20 cellular contexts compared by ENCODE assay signal in the genomic region with DNA sequence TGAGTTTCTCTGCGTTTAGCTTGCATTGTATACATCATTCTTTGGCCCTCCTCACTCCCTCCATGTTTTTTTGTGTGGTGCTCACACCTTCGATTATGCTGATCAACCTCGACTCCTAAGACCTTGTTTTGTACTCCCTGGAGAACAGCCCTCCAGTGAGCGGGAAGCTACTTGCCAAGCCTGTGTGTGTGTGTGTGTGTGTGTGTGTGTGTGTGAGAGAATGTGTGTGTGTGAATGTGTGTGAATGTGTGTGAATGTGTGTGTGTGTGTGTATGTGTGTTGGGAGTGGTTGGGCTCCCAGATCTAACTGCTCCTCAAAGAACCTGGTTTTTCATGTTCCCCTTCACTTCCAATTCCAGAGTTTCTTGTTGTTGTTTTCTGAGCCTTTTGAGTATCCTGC. TPM values are rescaled to one million over a fixed set of nuclear protein-coding genes. Genes with fewer than 3 reads are reported as not detected.
DNase-seq lines count a peak whose midpoint lies in the region; FAIRE-seq and TF ChIP-seq lines count a peak whose summit lies in the region.
"Had no signal": no experiment of that assay in that cellular context is flagged by ENCODE, and none has a peak within 500 bp of the region (broad histone marks: within the 10 kb centered on the region; RNA-seq: fewer than 3 reads in every experiment).

No MANE protein-coding gene starts in this region.

- no peaks in the 10 kb centered on the region for H3K9me3 ChIP-seq in endothelial cell of umbilical vein (replicated peaks; ENCODE audit: control insufficient read depth, insufficient read depth, low read length)

- H3K4me3 ChIP-seq in endothelial cell of umbilical vein (replicated peaks in 1 of 3; ENCODE audit: insufficient read depth in 1 of 3, low read depth in 1 of 3, low read length in 3 of 3), result no peak overlapping the region

- no TSS peak for BruUV-seq in endothelial cell of umbilical vein (replicated peaks; lab: Mats Ljungman, UMichigan)

- no peak for TF ChIP-seq CTCF in endothelial cell of umbilical vein (IDR thresholded peaks at IDR 0.05; ENCODE audit: extremely low read depth in 1 of 2, insufficient read depth in 1 of 2, low read depth in 1 of 2, low read length in 2 of 2)

- no peaks in the 10 kb centered on the region for H4K20me1 ChIP-seq in endothelial cell of umbilical vein (replicated peaks; ENCODE audit: control insufficient read depth, extremely low read depth, insufficient read depth, low read length)

- CTCF ChIA-PET in endothelial cell of umbilical vein (lab: Charles Lee), result interaction anchor here (1.3 to 3.4 kb wide), 3 partner anchors 14 to 39 kb away, joined by 4 to 13 read pairs (median 6); no protein-coding TSS in a partner anchor

- no peak for TF ChIP-seq POLR2A in endothelial cell of umbilical vein (IDR thresholded peaks at IDR 0.05; ENCODE audit: low read depth, low read length)

- DNase-seq in NCI-H2227 (lab: John Stamatoyannopoulos, UW; ENCODE audit: unreplicated experiment) (peak; percentile 6), NCI-H2227 treated with DMSO at 0.1 percent for 48 hours (lab: John Stamatoyannopoulos, UW) (no peak), HTR-8/SVneo (ENCODE audit: insufficient read length, low spot score) (no peak), endothelial cell of umbilical vein (ENCODE audit: low read depth, low spot score) (no peak), HUDEP-2 (lab: John Stamatoyannopoulos, UW; ENCODE audit: unreplicated experiment in 76 of 76) (no peak), NCI-H1417 treated with DMSO at 0.1 percent for 48 hours (lab: John Stamatoyannopoulos, UW) (no peak)
- no peak for DNase-seq in stimulated activated CD4-positive, alpha-beta T cell treated with anti-CD3 and anti-CD28 coated beads, Interleukin-4, amount 100 ng/mL, for 24 hours
- DNase-seq: CD4-positive, CD25-positive, alpha-beta regulatory T cell; DMS153; DMS79 treated with DMSO at 0.1 percent for 48 hours; EL; HCEC 1CT; IMR-90; KG1 had no signal

- FAIRE-seq in HTR-8/SVneo (lab: Jason Lieb, UNC) (peak; percentile 65), endothelial cell of umbilical vein (lab: Jason Lieb, UNC) (peak; percentile 64)
- FAIRE-seq: D721Med, G401.6, GM12891, GM19239, H1 had no signal

- dilution Hi-C loops in endothelial cell of umbilical vein (cut with MboI; ENCODE audit: extremely low pct_ligation_motif_present, low sequenced_read_pairs), result no loop called here

- no peaks in the 10 kb centered on the region for H3K9me1 ChIP-seq in endothelial cell of umbilical vein (replicated peaks; ENCODE audit: control insufficient read depth, extremely low read depth, insufficient read depth, low read length)

- H3K27me3 ChIP-seq in endothelial cell of umbilical vein (ENCODE audit: control insufficient read depth in 2 of 2, insufficient read depth in 2 of 2, low read length in 2 of 2), result no peaks in the 10 kb centered on the region

- intact Hi-C loops in endothelial cell of umbilical vein (cut with micrococcal nuclease), result no loop called here

- H3K4me1 ChIP-seq in endothelial cell of umbilical vein (ENCODE audit: control insufficient read depth, extremely low read depth, insufficient read depth, low read length), result peaks cover 20% of the 10 kb centered on the region

- no peak overlapping the region for H2AFZ ChIP-seq in endothelial cell of umbilical vein (ENCODE audit: low read depth, low read length)

- H3K79me2 ChIP-seq in endothelial cell of umbilical vein (ENCODE audit: control insufficient read depth, insufficient read depth, low read length), result peaks cover 2% of the 10 kb centered on the region

- POLR2A ChIA-PET in endothelial cell of umbilical vein (lab: Charles Lee), result no interaction called here

- peaks cover 0 to 21% of the 10 kb centered on the region in 2 experiments for H3K36me3 ChIP-seq in endothelial cell of umbilical vein (ENCODE audit: control insufficient read depth in 2 of 2, extremely low read depth in 1 of 2, insufficient read depth in 2 of 2, low read length in 2 of 2)

- H3K27ac ChIP-seq in endothelial cell of umbilical vein (ENCODE audit: insufficient read depth, low read depth, low read length), result no peak overlapping the region
- H3K27ac ChIP-seq: 22Rv1 had no signal

- H3K4me2 ChIP-seq in endothelial cell of umbilical vein (ENCODE audit: insufficient read depth, low read length), result no peak overlapping the region

- H3K9ac ChIP-seq in endothelial cell of umbilical vein (replicated peaks; ENCODE audit: extremely low read depth, insufficient read depth, low read length), result no peak overlapping the region

TF ChIP-seq in endothelial cell of umbilical vein, 7 proteins besides CTCF, POLR2A, EP300 and RAD21:
- TF ChIP-seq JUN (IDR thresholded peaks at IDR 0.05; ENCODE audit: borderline replicate concordance, insufficient read depth, insufficient read length, low read depth), result no peak
- TF ChIP-seq EZH2 (IDR thresholded peaks at IDR 0.05; ENCODE audit: borderline replicate concordance, low read depth, low read length, severe bottlenecking), result no peak
- TF ChIP-seq, protein P1, sequence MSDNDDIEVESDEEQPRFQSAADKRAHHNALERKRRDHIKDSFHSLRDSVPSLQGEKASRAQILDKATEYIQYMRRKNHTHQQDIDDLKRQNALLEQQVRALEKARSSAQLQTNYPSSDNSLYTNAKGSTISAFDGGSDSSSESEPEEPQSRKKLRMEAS (IDR thresholded peaks at IDR 0.05; ENCODE audit: insufficient read depth, insufficient read length), result no peak
- no peak for TF ChIP-seq MYC (IDR thresholded peaks at IDR 0.05; ENCODE audit: low read depth, low read length)
- no peak for TF ChIP-seq FOS (IDR thresholded peaks at IDR 0.05; ENCODE audit: borderline replicate concordance, insufficient read depth, low read length)
- TF ChIP-seq GATA2 (IDR thresholded peaks at IDR 0.05; ENCODE audit: insufficient read depth, insufficient read length, low read depth, low read length), result no peak

RNA-seq across cellular contexts. Expression of a gene that starts 6.0 kb away (rescaled TPM):
- total RNA-seq in endothelial cell of umbilical vein, result 42.8 and 45.1 TPM in 2 replicates
- 37.2 and 38.8 TPM in 2 replicates for polyA plus RNA-seq in endothelial cell of umbilical vein
- polyA plus RNA-seq in endothelial cell of umbilical vein (2011; cell fraction: cytosol; rRNA removed), result 27.6 and 28.6 TPM in 2 replicates
- 59.8 and 66.2 TPM in 2 replicates for polyA plus RNA-seq in endothelial cell of umbilical vein (2011; cell fraction: nucleus; rRNA removed)
- polyA plus RNA-seq in endothelial cell of umbilical vein (2012), result 25.5 and 35.2 TPM in 2 replicates
- 56.5 and 59.7 TPM in 2 replicates for polyA minus RNA-seq in endothelial cell of umbilical vein
- polyA minus RNA-seq in endothelial cell of umbilical vein (2011; cell fraction: cytosol; rRNA and poly(A)+ RNA removed), result not detected
- 27.5 and 30.6 TPM in 2 replicates for polyA minus RNA-seq in endothelial cell of umbilical vein (2011; cell fraction: nucleus; rRNA and poly(A)+ RNA removed)

RNA-seq across cellular contexts. Expression of a gene that starts 24.7 kb away (rescaled TPM):
- total RNA-seq in endothelial cell of umbilical vein, result 5.0 and 8.6 TPM in 2 replicates
- 7.8 and 7.9 TPM in 2 replicates for polyA plus RNA-seq in endothelial cell of umbilical vein
- 3.4 and 4.2 TPM in 2 replicates for polyA plus RNA-seq in endothelial cell of umbilical vein (2011; cell fraction: cytosol; rRNA removed)
- 27.9 and 31.3 TPM in 2 replicates for polyA plus RNA-seq in endothelial cell of umbilical vein (2011; cell fraction: nucleus; rRNA removed)
- polyA plus RNA-seq in endothelial cell of umbilical vein (2012), result 4.2 and 5.1 TPM in 2 replicates
- 4.4 and 6.1 TPM in 2 replicates for polyA minus RNA-seq in endothelial cell of umbilical vein
- polyA minus RNA-seq in endothelial cell of umbilical vein (2011; cell fraction: cytosol; rRNA and poly(A)+ RNA removed), result not detected
- polyA minus RNA-seq in endothelial cell of umbilical vein (2011; cell fraction: nucleus; rRNA and poly(A)+ RNA removed), result 6.4 and 8.2 TPM in 2 replicates

RNA-seq across cellular contexts. Expression of a gene that starts 24.9 kb away (rescaled TPM):
- 63.3 and 66.7 TPM in 2 replicates for total RNA-seq in endothelial cell of umbilical vein
- polyA plus RNA-seq in endothelial cell of umbilical vein, result 25.2 and 25.4 TPM in 2 replicates
- 19.6 and 24.3 TPM in 2 replicates for polyA plus RNA-seq in endothelial cell of umbilical vein (2011; cell fraction: cytosol; rRNA removed)
- polyA plus RNA-seq in endothelial cell of umbilical vein (2011; cell fraction: nucleus; rRNA removed), result 99.3 and 103 TPM in 2 replicates
- 39.1 and 39.8 TPM in 2 replicates for polyA plus RNA-seq in endothelial cell of umbilical vein (2012)
- polyA minus RNA-seq in endothelial cell of umbilical vein, result 59.9 and 60.3 TPM in 2 replicates
- 7.4 TPM for polyA minus RNA-seq in endothelial cell of umbilical vein (2011; cell fraction: cytosol; rRNA and poly(A)+ RNA removed)
- polyA minus RNA-seq in endothelial cell of umbilical vein (2011; cell fraction: nucleus; rRNA and poly(A)+ RNA removed), result 72.1 and 82.5 TPM in 2 replicates

RNA-seq across cellular contexts. Expression of a gene that starts 36.8 kb away (rescaled TPM):
- total RNA-seq in endothelial cell of umbilical vein, result 88.1 and 88.5 TPM in 2 replicates
- 79.5 and 94.8 TPM in 2 replicates for polyA plus RNA-seq in endothelial cell of umbilical vein
- polyA plus RNA-seq in endothelial cell of umbilical vein (2011; cell fraction: cytosol; rRNA removed), result 30.9 and 43.0 TPM in 2 replicates
- polyA plus RNA-seq in endothelial cell of umbilical vein (2011; cell fraction: nucleus; rRNA removed), result 378 and 485 TPM in 2 replicates
- 37.3 and 52.7 TPM in 2 replicates for polyA plus RNA-seq in endothelial cell of umbilical vein (2012)
- 51.3 and 57.5 TPM in 2 replicates for polyA minus RNA-seq in endothelial cell of umbilical vein
- not detected for polyA minus RNA-seq in endothelial cell of umbilical vein (2011; cell fraction: cytosol; rRNA and poly(A)+ RNA removed)
- polyA minus RNA-seq in endothelial cell of umbilical vein (2011; cell fraction: nucleus; rRNA and poly(A)+ RNA removed), result 44.2 and 56.3 TPM in 2 replicates
- total RNA-seq: CD4-positive, CD25-positive, alpha-beta regulatory T cell had no signal
- polyA plus RNA-seq: CD4-positive, CD25-positive, alpha-beta regulatory T cell had no signal

RNA-seq across cellular contexts. Expression of a gene that starts 37.8 kb away (rescaled TPM):
- total RNA-seq in endothelial cell of umbilical vein, result 38.6 and 40.2 TPM in 2 replicates
- 72.6 and 89.8 TPM in 2 replicates for polyA plus RNA-seq in endothelial cell of umbilical vein
- polyA plus RNA-seq in endothelial cell of umbilical vein (2011; cell fraction: cytosol; rRNA removed), result 52.3 and 53.0 TPM in 2 replicates
- polyA plus RNA-seq in endothelial cell of umbilical vein (2011; cell fraction: nucleus; rRNA removed), result 192 and 200 TPM in 2 replicates
- polyA plus RNA-seq in endothelial cell of umbilical vein (2012), result 25.9 and 26.8 TPM in 2 replicates
- polyA minus RNA-seq in endothelial cell of umbilical vein, result 17.2 and 18.1 TPM in 2 replicates
- 19.7 TPM for polyA minus RNA-seq in endothelial cell of umbilical vein (2011; cell fraction: cytosol; rRNA and poly(A)+ RNA removed)
- polyA minus RNA-seq in endothelial cell of umbilical vein (2011; cell fraction: nucleus; rRNA and poly(A)+ RNA removed), result 31.2 and 39.9 TPM in 2 replicates
